10 cellular contexts compared by ENCODE assay signal in genomic region chr6:107823047-107823557, GRCh38. TPM values are rescaled to one million over a fixed set of nuclear protein-coding genes. Genes with fewer than 3 reads are reported as not detected.
A peak's percentile ranks its signal among the peaks of the same experiment; 100 is the strongest.
DNase-seq lines count a peak whose midpoint lies in the region; ATAC-seq lines count a peak whose summit lies in the region.
"Had no signal": no experiment of that assay in that cellular context is flagged by ENCODE, and none has a peak within 500 bp of the region (broad histone marks: within the 10 kb centered on the region; RNA-seq: fewer than 3 reads in every experiment).

No MANE protein-coding gene starts in this region.

- 0 out of 2 replicates have a peak overlapping the region, but pooled peaks have one; percentile 8 for H3K4me2 ChIP-seq in BLaER1

- H3K4me3 ChIP-seq in BLaER1 (no peak overlapping the region), rectal smooth muscle tissue (ENCODE audit: low read length) (peak overlapping the region; percentile 25)

- CTCF ChIA-PET in activated naive CD4-positive, alpha-beta T cell treated with anti-CD3 and anti-CD28 coated beads for 36 hours (lab: Charles Lee): interaction anchor here (0.6 to 6.3 kb wide), 10 partner anchors 11 to 146 kb away, joined by 3 to 43 read pairs (median 4); no protein-coding TSS in a partner anchor

- no peak for ATAC-seq in GM18517 (IDR thresholded peaks at IDR 0.05; ENCODE audit: unreplicated experiment)

- no peak overlapping the region for H3K9ac ChIP-seq in BLaER1
- no peak overlapping the region for H3K9ac ChIP-seq in rectal smooth muscle tissue (ENCODE audit: low read length)

- intact Hi-C loops in activated naive CD4-positive, alpha-beta T cell treated with anti-CD3 and anti-CD28 coated beads for 36 hours (cut with micrococcal nuclease): loop anchor here (5.0 to 10.0 kb wide), 3 partner anchors 1192 to 1726 kb away; partner anchors contain the start of gene CD164

- no peaks in the 10 kb centered on the region for H3K36me3 Mint-ChIP-seq in T-helper 2 cell treated with Interferon-gamma antibody and Interleukin-4, amounts not matched to agents 5 μg/mL and 100 μg/mL, for 36 hours (ENCODE audit: low read depth)
- no peaks in the 10 kb centered on the region for H3K36me3 Mint-ChIP-seq in activated naive CD4-positive, alpha-beta T cell treated with anti-CD3 and anti-CD28 coated beads for 36 hours (ENCODE audit: low read depth)

- no peaks in the 10 kb centered on the region for H3K27me3 Mint-ChIP-seq in T-helper 2 cell treated with Interferon-gamma antibody and Interleukin-4, amounts not matched to agents 5 μg/mL and 100 μg/mL, for 36 hours (ENCODE audit: low read depth)
- no peaks in the 10 kb centered on the region for H3K27me3 Mint-ChIP-seq in activated naive CD4-positive, alpha-beta T cell treated with anti-CD3 and anti-CD28 coated beads for 36 hours (ENCODE audit: low read depth)

- peaks cover 59% of the 10 kb centered on the region for H3K4me1 Mint-ChIP-seq in T-helper 2 cell treated with Interferon-gamma antibody and Interleukin-4, amounts not matched to agents 5 μg/mL and 100 μg/mL, for 36 hours (ENCODE audit: low read depth)
- peaks cover 62% of the 10 kb centered on the region for H3K4me1 Mint-ChIP-seq in activated naive CD4-positive, alpha-beta T cell treated with anti-CD3 and anti-CD28 coated beads for 36 hours (ENCODE audit: low read depth)

- peaks cover 60% of the 10 kb centered on the region for H3K27me3 ChIP-seq in BLaER1
- H3K27me3 ChIP-seq in rectal smooth muscle tissue (ENCODE audit: control insufficient read depth, insufficient read depth, low read length): no peaks in the 10 kb centered on the region

- peak overlapping the region; percentile 93 for H3K4me3 Mint-ChIP-seq in T-helper 2 cell treated with Interferon-gamma antibody and Interleukin-4, amounts not matched to agents 5 μg/mL and 100 μg/mL, for 36 hours
- peak overlapping the region; percentile 88 for H3K4me3 Mint-ChIP-seq in activated naive CD4-positive, alpha-beta T cell treated with anti-CD3 and anti-CD28 coated beads for 36 hours

- H3K36me3 ChIP-seq in BLaER1 (no peaks in the 10 kb centered on the region), rectal smooth muscle tissue (ENCODE audit: control insufficient read depth, insufficient read depth, low read length) (no peaks in the 10 kb centered on the region)

- peak; percentile 71 for DNase-seq in T-helper 2 cell treated with Interferon-gamma antibody and Interleukin-4, amounts not matched to agents 5 μg/mL and 100 μg/mL, for 36 hours (ENCODE audit: low spot score)
- DNase-seq in activated naive CD4-positive, alpha-beta T cell treated with anti-CD3 and anti-CD28 coated beads for 36 hours: peak; percentile 67
- no peak for DNase-seq in caudate nucleus (lab: John Stamatoyannopoulos, UW)
- no peak for DNase-seq in NCI-H774 (lab: John Stamatoyannopoulos, UW)
- no peak for DNase-seq in NCI-H2029 (lab: John Stamatoyannopoulos, UW)

- H3K9me3 Mint-ChIP-seq in T-helper 2 cell treated with Interferon-gamma antibody and Interleukin-4, amounts not matched to agents 5 μg/mL and 100 μg/mL, for 36 hours: no peaks in the 10 kb centered on the region
- no peaks in the 10 kb centered on the region for H3K9me3 Mint-ChIP-seq in activated naive CD4-positive, alpha-beta T cell treated with anti-CD3 and anti-CD28 coated beads for 36 hours

- H3K27ac ChIP-seq in BLaER1 (no peak overlapping the region), rectal smooth muscle tissue (ENCODE audit: low read depth, low read length) (no peak overlapping the region), caudate nucleus (ENCODE audit: low read depth, low read length) (no peak overlapping the region)

- peak overlapping the region; percentile 99 for H3K27ac Mint-ChIP-seq in T-helper 2 cell treated with Interferon-gamma antibody and Interleukin-4, amounts not matched to agents 5 μg/mL and 100 μg/mL, for 36 hours
- peak overlapping the region; percentile 98 for H3K27ac Mint-ChIP-seq in activated naive CD4-positive, alpha-beta T cell treated with anti-CD3 and anti-CD28 coated beads for 36 hours

- H3K9me3 ChIP-seq in BLaER1: no peaks in the 10 kb centered on the region

- H4K20me1 ChIP-seq in BLaER1: peaks cover 8% of the 10 kb centered on the region; the same call in 1 of the 2 replicates

- H3K4me1 ChIP-seq in BLaER1: peaks cover 12% of the 10 kb centered on the region
- H3K4me1 ChIP-seq in rectal smooth muscle tissue (ENCODE audit: control insufficient read depth, insufficient read depth, low read length): peaks cover 5% of the 10 kb centered on the region

RNA-seq across cellular contexts. Expression of gene SCML4, which starts 1.0 kb away (rescaled TPM):
- total RNA-seq in activated naive CD4-positive, alpha-beta T cell treated with anti-CD3 and anti-CD28 coated beads for 36 hours: 10 to 100 TPM in 1 of 2 experiments, 1 to 10 TPM in 1; 9.1 to 10.7 TPM
- total RNA-seq: myocyte, RPMI7951 had no signal

Comparison
In these comparisons a context has a peak if more than half of its experiments do, and no peak if none do; other contexts are left out.
1. DNase-seq: peak in T-helper 2 cell treated with Interferon-gamma antibody and Interleukin-4, amounts not matched to agents 5 μg/mL and 100 μg/mL, for 36 hours (single experiment) and activated naive CD4-positive, alpha-beta T cell treated with anti-CD3 and anti-CD28 coated beads for 36 hours (single experiment); none in caudate nucleus (0 of 61), NCI-H774 (single experiment) and NCI-H2029 (single experiment).